In genomic region chr7:22470981-22471380, GRCh38 we compare ENCODE assay signal across 26 cellular contexts. TPM values are rescaled to one million over a fixed set of nuclear protein-coding genes. Genes with fewer than 3 reads are reported as not detected.
"Had no signal": no experiment of that assay in that cellular context is flagged by ENCODE, and none has a peak within 500 bp of the region (broad histone marks: within the 10 kb centered on the region; RNA-seq: fewer than 3 reads in every experiment).

No MANE protein-coding gene starts in this region.

- ATAC-seq: activated T-cell treated with anti-CD3 and anti-CD28 coated beads, Interleukin-2, amount 50 U/mL, for 4 hours; Panc1; Right ventricle myocardium inferior; T-cell had no signal

- H3K4me1 Mint-ChIP-seq: activated CD4-positive, alpha-beta T cell treated with anti-CD3 and anti-CD28 coated beads, Interleukin-2, amount 10 ng/mL, durations not matched to agents 7 days and 5 days; T-cell had no signal

- H3K27me3 ChIP-seq: brain microvascular endothelial cell had no signal

- H3K27ac Mint-ChIP-seq: activated CD4-positive, alpha-beta memory T cell treated with anti-CD3 and anti-CD28 coated beads for 36 hours; activated CD4-positive, alpha-beta T cell treated with anti-CD3 and anti-CD28 coated beads, Interleukin-2, amount 10 ng/mL, durations not matched to agents 7 days and 5 days; activated naive CD8-positive, alpha-beta T cell; T-cell had no signal

- H3K4me3 ChIP-seq: SK-N-MC had no signal

- DNase-seq: activated CD4-positive, alpha-beta memory T cell treated with anti-CD3 and anti-CD28 coated beads for 36 hours; activated CD4-positive, alpha-beta T cell treated with anti-CD3 and anti-CD28 coated beads, Interleukin-2, amount 10 ng/mL, durations not matched to agents 7 days and 5 days; activated CD4-positive, CD25-positive, alpha-beta regulatory T cell; activated CD8-positive, alpha-beta memory T cell treated with anti-CD3 and anti-CD28 coated beads for 24 hours; activated effector memory CD4-positive, alpha-beta T cell treated with anti-CD3 and anti-CD28 coated beads, Interleukin-2, amount 50 U/mL, for 16 hours; activated naive CD4-positive, alpha-beta T cell treated with Interleukin-2 at 50 U/mL for 16 hours; activated T-cell treated with anti-CD3 and anti-CD28 coated beads, Interleukin-2, amount 50 U/mL, for 4 hours; brain microvascular endothelial cell; Karpas-422; MM.1S; NCI-H1105; NCI-H1436; NCI-H1694 treated with DMSO at 0.1 percent for 48 hours; NCI-H2081; NCI-H510A treated with DMSO at 0.1 percent for 48 hours; NCI-H69; RPMI8226; T-cell; T-helper 2 cell; T1000 had no signal

- H3K36me3 ChIP-seq: brain microvascular endothelial cell had no signal

- H3K4me3 Mint-ChIP-seq: activated CD4-positive, alpha-beta memory T cell treated with anti-CD3 and anti-CD28 coated beads for 36 hours; activated CD4-positive, alpha-beta T cell treated with anti-CD3 and anti-CD28 coated beads, Interleukin-2, amount 10 ng/mL, durations not matched to agents 7 days and 5 days; activated naive CD8-positive, alpha-beta T cell; activated T-cell treated with anti-CD3 and anti-CD28 coated beads, Interleukin-2, amount 50 U/mL, for 4 hours; T-cell had no signal

- H3K36me3 Mint-ChIP-seq: activated CD4-positive, alpha-beta memory T cell treated with anti-CD3 and anti-CD28 coated beads for 36 hours; activated naive CD8-positive, alpha-beta T cell; T-cell had no signal

- H3K27ac ChIP-seq: brain microvascular endothelial cell, SK-N-MC had no signal

- H3K9me3 Mint-ChIP-seq: activated CD4-positive, alpha-beta memory T cell treated with anti-CD3 and anti-CD28 coated beads for 36 hours; activated CD4-positive, alpha-beta T cell treated with anti-CD3 and anti-CD28 coated beads, Interleukin-2, amount 10 ng/mL, durations not matched to agents 7 days and 5 days; activated T-cell treated with anti-CD3 and anti-CD28 coated beads, Interleukin-2, amount 50 U/mL, for 4 hours; T-cell had no signal

- FAIRE-seq: astrocyte, TTC549 had no signal

RNA-seq across cellular contexts. Expression of gene STEAP1B, which starts 29.0 kb away (rescaled TPM):
- total RNA-seq: activated CD4-positive, alpha-beta memory T cell treated with anti-CD3 and anti-CD28 coated beads for 36 hours; Right ventricle myocardium inferior had no signal
